ENCODE assay signal across 10 cellular contexts in genomic region chrX:1661048-1661921, GRCh38. TPM values are rescaled to one million over a fixed set of nuclear protein-coding genes. Genes with fewer than 3 reads are reported as not detected.
DNase-seq lines count a peak whose midpoint lies in the region; ATAC-seq, FAIRE-seq and TF ChIP-seq lines count a peak whose summit lies in the region.
"Had no signal": no experiment of that assay in that cellular context is flagged by ENCODE, and none has a peak within 500 bp of the region (broad histone marks: within the 10 kb centered on the region; RNA-seq: fewer than 3 reads in every experiment).

No MANE protein-coding gene starts in this region.

- peak; percentile 86 for ATAC-seq in HG02840 (IDR thresholded peaks at IDR 0.05; ENCODE audit: low FRiP score, unreplicated experiment)

- H3K14ac ChIP-seq in trophoblast cell (ENCODE audit: low read length), result no peak overlapping the region

- no peak for TF ChIP-seq CTCF in GM13977 (IDR thresholded peaks at IDR 0.05; ENCODE audit: extremely low read depth, insufficient read depth, missing control alignments)
- no peak for TF ChIP-seq CTCF in hepatocyte (IDR thresholded peaks at IDR 0.05; ENCODE audit: poor library complexity)

- H3K4me2 ChIP-seq in trophoblast cell (ENCODE audit: low read length), result no peak overlapping the region
- no peak overlapping the region for H3K4me2 ChIP-seq in hepatocyte

- no peak overlapping the region for H2AK5ac ChIP-seq in trophoblast cell (ENCODE audit: low read length)

- H2AFZ ChIP-seq in trophoblast cell (ENCODE audit: insufficient read depth, low read length, poor library complexity) (no peak overlapping the region), hepatocyte (no peak overlapping the region)

- H3K4me1 ChIP-seq in trophoblast cell (ENCODE audit: control insufficient read depth in 1 of 2, insufficient read depth in 2 of 2, low read length in 2 of 2) (no peaks in the 10 kb centered on the region), hepatocyte (ENCODE audit: insufficient read depth) (no peaks in the 10 kb centered on the region)

- in situ Hi-C loops in GM13977 (cut with MboI; ENCODE audit: low pct_unique_long_range_greater_than_20kb, low sequenced_read_pairs, unreplicated experiment), result loop anchor here (10.0 to 25.0 kb wide), 2 partner anchors 944 to 1151 kb away; no protein-coding TSS in a partner anchor

- no peaks in the 10 kb centered on the region for H3K9me3 ChIP-seq in trophoblast cell (ENCODE audit: insufficient read depth, low read depth, low read length)
- no peaks in the 10 kb centered on the region for H3K9me3 ChIP-seq in hepatocyte (ENCODE audit: low read depth)

- no peaks in the 10 kb centered on the region for H3K79me1 ChIP-seq in trophoblast cell (ENCODE audit: low read length)

- no peak overlapping the region for H2BK5ac ChIP-seq in trophoblast cell (ENCODE audit: low read depth, low read length, poor library complexity)

- DNase-seq in GM13977 (ENCODE audit: low spot score) (peak; percentile 92), T-helper 1 cell (peak; percentile 6 to 96 (median 83)), cerebellar cortex (ENCODE audit: low spot score) (peak; percentile 12), trophoblast cell (peak; percentile 44 to 80), hepatocyte (ENCODE audit: low spot score) (no peak), SIG-M5 (lab: John Stamatoyannopoulos, UW) (no peak), frontal cortex (ENCODE audit: low spot score in 2 of 2) (no peak)

- H3K18ac ChIP-seq in trophoblast cell (ENCODE audit: low read length), result no peak overlapping the region

- H3K9me2 ChIP-seq in hepatocyte (replicated peaks; ENCODE audit: insufficient read depth), result no peaks in the 10 kb centered on the region

- no peak overlapping the region for H3K23ac ChIP-seq in trophoblast cell (ENCODE audit: low read length)

- H3K27ac ChIP-seq in trophoblast cell (ENCODE audit: low read depth, low read length) (no peak overlapping the region), hepatocyte (no peak overlapping the region)

- H3K4ac ChIP-seq in trophoblast cell (ENCODE audit: low read depth, low read length), result no peak overlapping the region

- H4K20me1 ChIP-seq in hepatocyte (ENCODE audit: insufficient read depth, poor library complexity, severe bottlenecking), result no peaks in the 10 kb centered on the region

- FAIRE-seq in frontal cortex (lab: Jason Lieb, UNC), result no peak

- no peak overlapping the region for H4K91ac ChIP-seq in trophoblast cell (ENCODE audit: low read depth, low read length)

- no CpG with 5 or more reads among the region's 16 CpGs for WGBS in trophoblast cell (ENCODE audit: extremely low coverage, insufficient coverage, insufficient read length)
- 82% methylated on average over 13 of the region's 16 CpGs for WGBS in hepatocyte (ENCODE audit: low lambda C conversion rate, missing lambda C conversion rate)

- H3K27me3 ChIP-seq in trophoblast cell (ENCODE audit: insufficient read depth, low read length), result no peaks in the 10 kb centered on the region
- H3K27me3 ChIP-seq in hepatocyte, result no peaks in the 10 kb centered on the region

- no peak overlapping the region for H2BK120ac ChIP-seq in trophoblast cell (ENCODE audit: insufficient read depth, low read length, poor library complexity)

- no peak overlapping the region for H4K8ac ChIP-seq in trophoblast cell (ENCODE audit: low read depth, low read length)

- H3K9ac ChIP-seq in trophoblast cell (ENCODE audit: low read length), result no peak overlapping the region

- H3K4me3 ChIP-seq in trophoblast cell (ENCODE audit: low read depth, low read length), result no peak overlapping the region
- H3K4me3 ChIP-seq in hepatocyte, result no peak overlapping the region

- no peak overlapping the region for H2BK12ac ChIP-seq in trophoblast cell (ENCODE audit: low read length)

- no peaks in the 10 kb centered on the region for H3K79me2 ChIP-seq in trophoblast cell (ENCODE audit: control insufficient read depth, insufficient read depth, low read length, poor library complexity)
- no peaks in the 10 kb centered on the region for H3K79me2 ChIP-seq in hepatocyte

- no peak overlapping the region for H4K12ac ChIP-seq in trophoblast cell (ENCODE audit: low read depth, low read length)

- H3K36me3 ChIP-seq in trophoblast cell (ENCODE audit: control insufficient read depth in 1 of 2, insufficient read depth in 2 of 2, low read length in 2 of 2) (no peaks in the 10 kb centered on the region), hepatocyte (replicated peaks; ENCODE audit: insufficient read depth, low read depth) (no peaks in the 10 kb centered on the region)

RNA-seq across cellular contexts. Expression of gene ASMT, which starts 46.4 kb away (rescaled TPM):
- polyA plus RNA-seq in trophoblast cell (2013), result 0.15 and 0.18 TPM in 2 replicates
- total RNA-seq in hepatocyte (not detected in 2 replicates), frontal cortex (0.41 TPM)
- not detected in 2 replicates for polyA plus RNA-seq in hepatocyte
- total RNA-seq: fibroblast of villous mesenchyme, LHCN-M2 had no signal

Comparison
In these comparisons a context has a peak if more than half of its experiments do, and no peak if none do; other contexts are left out.
1. DNase-seq: peak in GM13977 (single experiment), T-helper 1 cell (5 of 5), cerebellar cortex (single experiment) and trophoblast cell (2 of 2); none in hepatocyte (single experiment), SIG-M5 (single experiment) and frontal cortex (0 of 2).